Comparison of ENCODE assay signal across 18 cellular contexts in the genomic region with DNA sequence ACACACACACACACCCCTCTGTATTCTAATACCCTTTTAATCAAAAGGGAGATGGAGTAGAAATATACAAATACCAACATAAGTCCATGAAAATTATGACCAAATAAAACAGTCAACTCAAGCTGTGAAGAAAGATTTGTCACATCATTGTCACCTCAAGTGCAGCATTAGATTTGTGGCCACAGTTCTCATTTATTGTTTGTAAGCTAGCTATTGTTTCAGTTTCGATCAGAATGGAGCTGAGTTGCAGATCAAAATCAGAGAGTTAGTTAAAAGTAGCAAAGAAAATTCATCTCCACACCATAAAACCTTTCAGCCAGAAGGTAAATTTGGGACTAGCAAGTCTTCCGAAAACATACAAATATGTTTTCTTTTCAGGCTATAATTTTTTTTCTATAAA.
DNase-seq lines count a peak whose midpoint lies in the region; ATAC-seq, FAIRE-seq and TF ChIP-seq lines count a peak whose summit lies in the region.
"Had no signal": no experiment of that assay in that cellular context is flagged by ENCODE, and none has a peak within 500 bp of the region (broad histone marks: within the 10 kb centered on the region; RNA-seq: fewer than 3 reads in every experiment).

No MANE protein-coding gene starts in this region.

- H3K4me2 ChIP-seq in GM12878 (ENCODE audit: control insufficient read depth, insufficient read depth) = no peak overlapping the region

- H3K27me3 Mint-ChIP-seq in natural killer cell (ENCODE audit: low read depth in 2 of 2) = no peaks in the 10 kb centered on the region
- peaks cover 2 to 6% of the 10 kb centered on the region in 2 donors for H3K27me3 Mint-ChIP-seq in natural killer cell treated with Interleukin-12 subunit alpha and Interleukin-12 subunit beta and Interleukin-15 and Interleukin-18, amount 100 ng/mL, for 72 hours

- SMC1A ChIA-PET in GM12878 (lab: Charles Lee; ENCODE audit: uncharacterized antibody, unreplicated experiment) = no interaction called here

- H3K4me3 ChIP-seq in GM12878 = no peak overlapping the region
- H3K4me3 ChIP-seq: HAP-1 had no signal

- no peak overlapping the region for H3K27ac ChIP-seq in GM12878 (ENCODE audit: control insufficient read depth, insufficient read depth)
- H3K27ac ChIP-seq: 22Rv1, HL-60 had no signal

- RAD21 ChIA-PET in GM12878 (lab: Charles Lee; ENCODE audit: unreplicated experiment) = no interaction called here

- BruUV-seq in GM12878 (replicated peaks; lab: Mats Ljungman, UMichigan) = no TSS peak

- H3K27me3 ChIP-seq in GM12878 (replicated peaks in 1 of 2; ENCODE audit: control insufficient read depth in 2 of 2, insufficient read depth in 2 of 2, low read length in 1 of 2) = no peaks in the 10 kb centered on the region

- TF ChIP-seq EP300 in GM12878 (IDR thresholded peaks at IDR 0.05; ENCODE audit: borderline replicate concordance in 1 of 2, control insufficient read depth in 1 of 2, low read depth in 2 of 2, low read length in 2 of 2) = no peak

- TF ChIP-seq CTCF in natural killer cell (IDR thresholded peaks at IDR 0.05) (no peak), GM12878 (IDR thresholded peaks at IDR 0.05 in 2 of 3, conservative IDR thresholded peaks at IDR 0.05 in 1 of 3; ENCODE audit: control insufficient read depth in 2 of 3, extremely low read depth in 1 of 3, insufficient read depth in 1 of 3, low read depth in 3 of 3, low read length in 3 of 3) (no peak)

- H3K9me3 ChIP-seq in GM12878 (replicated peaks; ENCODE audit: control insufficient read depth, insufficient read depth, low read length) = no peaks in the 10 kb centered on the region
- H3K9me3 ChIP-seq: HAP-1 had no signal

- H3K9me3 Mint-ChIP-seq in natural killer cell = no peaks in the 10 kb centered on the region
- no peaks in the 10 kb centered on the region for H3K9me3 Mint-ChIP-seq in natural killer cell treated with Interleukin-12 subunit alpha and Interleukin-12 subunit beta and Interleukin-15 and Interleukin-18, amount 100 ng/mL, for 72 hours
- H3K9me3 Mint-ChIP-seq: CD8-positive, alpha-beta T cell had no signal

- CTCF ChIA-PET in GM12878 (lab: Yijun Ruan, JAX) = no interaction called here

- no peak for TF ChIP-seq RAD21 in GM12878 (IDR thresholded peaks at IDR 0.05; ENCODE audit: insufficient read depth, low read depth, low read length)

- H4K20me1 ChIP-seq in GM12878 (ENCODE audit: control insufficient read depth, insufficient read depth) = no peaks in the 10 kb centered on the region

- in situ Hi-C loops in GM12878 (cut with MboI) = no loop called here

- peaks cover 14 to 18% of the 10 kb centered on the region in 2 donors for H3K4me1 Mint-ChIP-seq in natural killer cell
- H3K4me1 Mint-ChIP-seq in natural killer cell treated with Interleukin-12 subunit alpha and Interleukin-12 subunit beta and Interleukin-15 and Interleukin-18, amount 100 ng/mL, for 72 hours (ENCODE audit: low read depth in 2 of 2) = peaks cover 0 to 13% of the 10 kb centered on the region in 2 donors
- H3K4me1 Mint-ChIP-seq: CD14-positive monocyte had no signal

- peak in 2 of 3 donors; percentile 24 to 53 for ATAC-seq in natural killer cell
- no peak for ATAC-seq in natural killer cell treated with Interleukin-12 subunit alpha and Interleukin-12 subunit beta and Interleukin-15 and Interleukin-18, amount 100 ng/mL, for 72 hours
- ATAC-seq in GM21786 (IDR thresholded peaks at IDR 0.05; ENCODE audit: unreplicated experiment) = peak; percentile 67
- peak; percentile 48; the same call in 2 of the 3 replicates for ATAC-seq in GM12878
- no peak for ATAC-seq in GM19328 (IDR thresholded peaks at IDR 0.05; ENCODE audit: unreplicated experiment)
- ATAC-seq: CD8-positive, alpha-beta T cell had no signal

- no peak overlapping the region for H2AFZ ChIP-seq in GM12878 (ENCODE audit: control insufficient read depth, low read depth, low read length)

- TF ChIP-seq POLR2A in GM12878 (IDR thresholded peaks at IDR 0.05; ENCODE audit: low read depth, low read length) = no peak

- DNase-seq in natural killer cell (no peak), GM12878 (ENCODE audit: low read depth, low spot score) (no peak), OCI-M1 (lab: John Stamatoyannopoulos, UW) (no peak), NCI-H510A (lab: John Stamatoyannopoulos, UW) (no peak)
- no peak for DNase-seq in natural killer cell treated with Interleukin-12 subunit alpha and Interleukin-12 subunit beta and Interleukin-15 and Interleukin-18, amount 100 ng/mL, for 72 hours (ENCODE audit: low spot score)
- DNase-seq: CD8-positive, alpha-beta T cell; COR-L47; DND-41; GDM1; Karpas-422 had no signal

- FAIRE-seq in GM12878 (lab: Jason Lieb, UNC) = no peak
- FAIRE-seq: GM18507, H1 had no signal

- no peaks in the 10 kb centered on the region for H3K36me3 ChIP-seq in GM12878 (ENCODE audit: control insufficient read depth in 2 of 2, insufficient read depth in 2 of 2, low read length in 1 of 2)
- H3K36me3 ChIP-seq: HAP-1 had no signal

- no peaks in the 10 kb centered on the region for H3K79me2 ChIP-seq in GM12878 (ENCODE audit: control insufficient read depth, insufficient read depth, low read length)

- POLR2A ChIA-PET in GM12878 (lab: Charles Lee) = no interaction called here

- WGBS in GM12878 (ENCODE audit: insufficient coverage, insufficient replicate concordance, low lambda C conversion rate, missing lambda C conversion rate) = 59% methylated on average over 2 of the region's 2 CpGs

- intact Hi-C loops in natural killer cell (cut with micrococcal nuclease) = no loop called here
- intact Hi-C loops in GM12878 (cut with micrococcal nuclease; ENCODE audit: unreplicated experiment) = no loop called here

- H3K4me3 Mint-ChIP-seq in natural killer cell = no peak overlapping the region
- no peak overlapping the region for H3K4me3 Mint-ChIP-seq in natural killer cell treated with Interleukin-12 subunit alpha and Interleukin-12 subunit beta and Interleukin-15 and Interleukin-18, amount 100 ng/mL, for 72 hours
- H3K4me3 Mint-ChIP-seq: CD14-positive monocyte; CD8-positive, alpha-beta T cell had no signal

- H3K9ac ChIP-seq in GM12878 (ENCODE audit: control insufficient read depth, insufficient read depth, low read length) = no peak overlapping the region

- no peaks in the 10 kb centered on the region for H3K36me3 Mint-ChIP-seq in natural killer cell
- H3K36me3 Mint-ChIP-seq in natural killer cell treated with Interleukin-12 subunit alpha and Interleukin-12 subunit beta and Interleukin-15 and Interleukin-18, amount 100 ng/mL, for 72 hours = no peaks in the 10 kb centered on the region
- H3K36me3 Mint-ChIP-seq: CD14-positive monocyte; CD8-positive, alpha-beta T cell had no signal

- no peaks in the 10 kb centered on the region for H3K4me1 ChIP-seq in GM12878 (ENCODE audit: control insufficient read depth, insufficient read depth, low read length)
- H3K4me1 ChIP-seq: HAP-1 had no signal

- peak overlapping the region in 1 of 2 donors; percentile 2 for H3K27ac Mint-ChIP-seq in natural killer cell
- no peak overlapping the region for H3K27ac Mint-ChIP-seq in natural killer cell treated with Interleukin-12 subunit alpha and Interleukin-12 subunit beta and Interleukin-15 and Interleukin-18, amount 100 ng/mL, for 72 hours
- H3K27ac Mint-ChIP-seq: CD14-positive monocyte; CD8-positive, alpha-beta T cell had no signal

TF ChIP-seq in GM12878, 131 proteins besides CTCF, POLR2A, EP300 and RAD21:
- TF ChIP-seq ZNF274 (IDR thresholded peaks at IDR 0.05; ENCODE audit: insufficient read depth, insufficient read length) (no peak), TCF12 (IDR thresholded peaks at IDR 0.05; ENCODE audit: low read depth, low read length) (no peak)

Comparison
In these comparisons a context has a peak if more than half of its experiments do, and no peak if none do; other contexts are left out.
1. ATAC-seq: peak in natural killer cell (2 of 3), GM21786 (single experiment) and GM12878 (single experiment); none in natural killer cell treated with Interleukin-12 subunit alpha and Interleukin-12 subunit beta and Interleukin-15 and Interleukin-18, amount 100 ng/mL, for 72 hours (0 of 2) and GM19328 (single experiment).